In genomic region chr22:33515733-33516297, GRCh38 we compare ENCODE assay signal across 23 cellular contexts.
A peak's percentile ranks its signal among the peaks of the same experiment; 100 is the strongest.
DNase-seq lines count a peak whose midpoint lies in the region; ATAC-seq and TF ChIP-seq lines count a peak whose summit lies in the region.
"Had no signal": no experiment of that assay in that cellular context is flagged by ENCODE, and none has a peak within 500 bp of the region (broad histone marks: within the 10 kb centered on the region; RNA-seq: fewer than 3 reads in every experiment).

No MANE protein-coding gene starts in this region.

- TF ChIP-seq CTCF in neural crest cell (conservative IDR thresholded peaks at IDR 0.05) = no peak

- peaks cover 21% of the 10 kb centered on the region for H3K4me1 Mint-ChIP-seq in neural crest cell
- H3K4me1 Mint-ChIP-seq in stimulated activated memory B cell treated with anti-CD40 and anti-IgM and Interleukin-4, amounts not matched to agents 10 μg/mL and 1 μg/mL and 100 μg/mL, for 72 hours = peaks cover 24% of the 10 kb centered on the region
- H3K4me1 Mint-ChIP-seq in activated T-helper 2 cell treated with anti-CD3 and anti-CD28 coated beads, Interferon-gamma antibody, Interleukin-2, Interleukin-4, amounts not matched to agents 10 μg/mL and 5 μg/mL and 100 μg/mL, durations not matched to agents 14 hours and 24 hours and 36 hours (ENCODE audit: low read depth) = no peaks in the 10 kb centered on the region
- H3K4me1 Mint-ChIP-seq: activated naive CD8-positive, alpha-beta T cell treated with anti-CD3 and anti-CD28 coated beads for 36 hours had no signal

- no peaks in the 10 kb centered on the region for H3K36me3 ChIP-seq in H7 (replicated peaks; ENCODE audit: control insufficient read depth, insufficient read depth, low read length)
- H3K36me3 ChIP-seq: heart left ventricle, MG63, upper lobe of left lung had no signal

- peak; percentile 66 for DNase-seq in left ventricle myocardium superior
- DNase-seq in cardiac septum (ENCODE audit: low spot score) = no peak
- peak; percentile 72 for DNase-seq in NCI-H510A treated with DMSO at 0.1 percent for 48 hours (lab: John Stamatoyannopoulos, UW)
- no peak for DNase-seq in neural crest cell (ENCODE audit: low read depth, low spot score)
- DNase-seq in islet precursor cell = no peak
- DNase-seq in H7 = no peak
- DNase-seq in activated T-helper 2 cell treated with anti-CD3 and anti-CD28 coated beads, Interferon-gamma antibody, Interleukin-2, Interleukin-4, amounts not matched to agents 10 μg/mL and 5 μg/mL and 100 μg/mL, durations not matched to agents 14 hours and 24 hours and 36 hours (ENCODE audit: low spot score) = no peak
- DNase-seq: ACHN; activated CD4-positive, alpha-beta T cell treated with anti-CD3 and anti-CD28 coated beads, Interleukin-2, amount 50 U/mL, for 4 hours; activated CD8-positive, alpha-beta memory T cell treated with anti-CD3 and anti-CD28 coated beads, Interleukin-2, amount 50 U/mL, for 4 hours; activated naive CD8-positive, alpha-beta T cell treated with anti-CD3 and anti-CD28 coated beads for 36 hours; cerebellar nuclear complex; EL; MG63; NCI-H187 treated with DMSO at 0.1 percent for 48 hours; NCI-H524; stimulated activated CD4-positive, alpha-beta T cell treated with anti-CD3 and anti-CD28 coated beads, Interleukin-4, amount 100 ng/mL, for 4 hours; upper lobe of left lung had no signal

- peak; percentile 52 for ATAC-seq in left ventricle myocardium superior
- no peak for ATAC-seq in stimulated activated memory B cell treated with anti-CD40 and anti-IgM and Interleukin-4, amounts not matched to agents 10 μg/mL and 1 μg/mL and 100 μg/mL, for 72 hours

- H3K27ac Mint-ChIP-seq in neural crest cell (ENCODE audit: unreplicated experiment) = peak overlapping the region; percentile 68
- no peak overlapping the region for H3K27ac Mint-ChIP-seq in stimulated activated memory B cell treated with anti-CD40 and anti-IgM and Interleukin-4, amounts not matched to agents 10 μg/mL and 1 μg/mL and 100 μg/mL, for 72 hours
- H3K27ac Mint-ChIP-seq in activated T-helper 2 cell treated with anti-CD3 and anti-CD28 coated beads, Interferon-gamma antibody, Interleukin-2, Interleukin-4, amounts not matched to agents 10 μg/mL and 5 μg/mL and 100 μg/mL, durations not matched to agents 14 hours and 24 hours and 36 hours = no peak overlapping the region
- H3K27ac Mint-ChIP-seq: activated naive CD8-positive, alpha-beta T cell treated with anti-CD3 and anti-CD28 coated beads for 36 hours; IgD-negative memory B cell had no signal

- intact Hi-C loops in left ventricle myocardium superior (cut with micrococcal nuclease) = no loop called here
- intact Hi-C loops in cardiac septum (cut with DNase I) = no loop called here
- intact Hi-C loops in activated T-helper 2 cell treated with anti-CD3 and anti-CD28 coated beads, Interferon-gamma antibody, Interleukin-2, Interleukin-4, amounts not matched to agents 10 μg/mL and 5 μg/mL and 100 μg/mL, durations not matched to agents 14 hours and 24 hours and 36 hours (cut with micrococcal nuclease) = no loop called here

- H3K36me3 Mint-ChIP-seq in neural crest cell (ENCODE audit: low read depth) = no peaks in the 10 kb centered on the region
- H3K36me3 Mint-ChIP-seq in stimulated activated memory B cell treated with anti-CD40 and anti-IgM and Interleukin-4, amounts not matched to agents 10 μg/mL and 1 μg/mL and 100 μg/mL, for 72 hours = no peaks in the 10 kb centered on the region
- no peaks in the 10 kb centered on the region for H3K36me3 Mint-ChIP-seq in activated T-helper 2 cell treated with anti-CD3 and anti-CD28 coated beads, Interferon-gamma antibody, Interleukin-2, Interleukin-4, amounts not matched to agents 10 μg/mL and 5 μg/mL and 100 μg/mL, durations not matched to agents 14 hours and 24 hours and 36 hours (ENCODE audit: low read depth)
- H3K36me3 Mint-ChIP-seq: activated naive CD8-positive, alpha-beta T cell treated with anti-CD3 and anti-CD28 coated beads for 36 hours; IgD-negative memory B cell had no signal

- H3K27me3 ChIP-seq in H7 (ENCODE audit: control insufficient read depth, insufficient read depth, low read length) = no peaks in the 10 kb centered on the region
- H3K27me3 ChIP-seq: BLaER1 treated with 17β-estradiol and CSF1 and Interleukin-3, amounts not matched to agents 10 nM and 100 nM; heart left ventricle; MG63; upper lobe of left lung had no signal

- H3K4me3 ChIP-seq in H7 (ENCODE audit: insufficient read depth, low read depth, low read length) = no peak overlapping the region
- H3K4me3 ChIP-seq: BLaER1 treated with 17β-estradiol and CSF1 and Interleukin-3, amounts not matched to agents 10 nM and 100 nM; heart left ventricle; lung; MG63; upper lobe of left lung had no signal

- H3K27me3 Mint-ChIP-seq in neural crest cell (ENCODE audit: low read depth) = no peaks in the 10 kb centered on the region
- H3K27me3 Mint-ChIP-seq in stimulated activated memory B cell treated with anti-CD40 and anti-IgM and Interleukin-4, amounts not matched to agents 10 μg/mL and 1 μg/mL and 100 μg/mL, for 72 hours = no peaks in the 10 kb centered on the region
- no peaks in the 10 kb centered on the region for H3K27me3 Mint-ChIP-seq in activated T-helper 2 cell treated with anti-CD3 and anti-CD28 coated beads, Interferon-gamma antibody, Interleukin-2, Interleukin-4, amounts not matched to agents 10 μg/mL and 5 μg/mL and 100 μg/mL, durations not matched to agents 14 hours and 24 hours and 36 hours (ENCODE audit: low read depth)
- H3K27me3 Mint-ChIP-seq: activated naive CD8-positive, alpha-beta T cell treated with anti-CD3 and anti-CD28 coated beads for 36 hours; IgD-negative memory B cell had no signal

- no peak overlapping the region for H3K4me3 Mint-ChIP-seq in neural crest cell
- H3K4me3 Mint-ChIP-seq in stimulated activated memory B cell treated with anti-CD40 and anti-IgM and Interleukin-4, amounts not matched to agents 10 μg/mL and 1 μg/mL and 100 μg/mL, for 72 hours = no peak overlapping the region
- no peak overlapping the region for H3K4me3 Mint-ChIP-seq in activated T-helper 2 cell treated with anti-CD3 and anti-CD28 coated beads, Interferon-gamma antibody, Interleukin-2, Interleukin-4, amounts not matched to agents 10 μg/mL and 5 μg/mL and 100 μg/mL, durations not matched to agents 14 hours and 24 hours and 36 hours (ENCODE audit: low read depth)
- H3K4me3 Mint-ChIP-seq: activated naive CD8-positive, alpha-beta T cell treated with anti-CD3 and anti-CD28 coated beads for 36 hours; IgD-negative memory B cell had no signal

- no peaks in the 10 kb centered on the region for H3K9me3 Mint-ChIP-seq in neural crest cell
- H3K9me3 Mint-ChIP-seq in stimulated activated memory B cell treated with anti-CD40 and anti-IgM and Interleukin-4, amounts not matched to agents 10 μg/mL and 1 μg/mL and 100 μg/mL, for 72 hours = no peaks in the 10 kb centered on the region
- no peaks in the 10 kb centered on the region for H3K9me3 Mint-ChIP-seq in activated T-helper 2 cell treated with anti-CD3 and anti-CD28 coated beads, Interferon-gamma antibody, Interleukin-2, Interleukin-4, amounts not matched to agents 10 μg/mL and 5 μg/mL and 100 μg/mL, durations not matched to agents 14 hours and 24 hours and 36 hours
- H3K9me3 Mint-ChIP-seq: activated naive CD8-positive, alpha-beta T cell treated with anti-CD3 and anti-CD28 coated beads for 36 hours; IgD-negative memory B cell had no signal

Comparison
In these comparisons a context has a peak if more than half of its experiments do, and no peak if none do; other contexts are left out.
1. DNase-seq: peak in left ventricle myocardium superior (single experiment) and NCI-H510A treated with DMSO at 0.1 percent for 48 hours (single experiment); none in cardiac septum (single experiment), neural crest cell (single experiment), islet precursor cell (single experiment), H7 (single experiment) and activated T-helper 2 cell treated with anti-CD3 and anti-CD28 coated beads, Interferon-gamma antibody, Interleukin-2, Interleukin-4, amounts not matched to agents 10 μg/mL and 5 μg/mL and 100 μg/mL, durations not matched to agents 14 hours and 24 hours and 36 hours (single experiment).